Comparison of ENCODE assay signal across 9 cellular contexts in genomic region chr6:11263185-11263817, GRCh38. TPM values are rescaled to one million over a fixed set of nuclear protein-coding genes. Genes with fewer than 3 reads are reported as not detected.
DNase-seq lines count a peak whose midpoint lies in the region; ATAC-seq and TF ChIP-seq lines count a peak whose summit lies in the region.
"Had no signal": no experiment of that assay in that cellular context is flagged by ENCODE, and none has a peak within 500 bp of the region (broad histone marks: within the 10 kb centered on the region; RNA-seq: fewer than 3 reads in every experiment).

No MANE protein-coding gene starts in this region.

- WGBS in gastroesophageal sphincter (ENCODE audit: low coverage in 1 of 2), 2 donors: 17 to 60% methylated on average over 1 to 5 of the region's 5 CpGs
- no CpG with 5 or more reads among the region's 5 CpGs for WGBS in trophoblast cell (ENCODE audit: extremely low coverage, insufficient coverage, insufficient read length)

- intact Hi-C loops in activated T-helper 1 cell treated with anti-CD3 and anti-CD28 coated beads, Interleukin-12 subunit alpha, Interleukin-12 subunit beta, Interleukin-2, Interleukin-4 antibody, amounts not matched to agents 30 ng/mL and 10 ng/mL and 1 ng/mL, durations not matched to agents 14 hours and 24 hours and 36 hours (cut with micrococcal nuclease): no loop called here

- no peak overlapping the region for H2AK5ac ChIP-seq in trophoblast cell (ENCODE audit: low read length)

- H2AFZ ChIP-seq in trophoblast cell (ENCODE audit: insufficient read depth, low read length, poor library complexity): no peak overlapping the region

- no peak overlapping the region for H4K91ac ChIP-seq in trophoblast cell (ENCODE audit: low read depth, low read length)

- H2BK120ac ChIP-seq in trophoblast cell (ENCODE audit: insufficient read depth, low read length, poor library complexity): peak overlapping the region; percentile 4

- H3K36me3 ChIP-seq in RWPE2 (ENCODE audit: low read depth) (no peaks in the 10 kb centered on the region), gastroesophageal sphincter (no peaks in the 10 kb centered on the region), trophoblast cell (ENCODE audit: control insufficient read depth in 1 of 2, insufficient read depth in 2 of 2, low read length in 2 of 2) (no peaks in the 10 kb centered on the region)

- peaks cover 10% of the 10 kb centered on the region for H3K79me1 ChIP-seq in trophoblast cell (ENCODE audit: low read length)

- no peak overlapping the region for H3K4me2 ChIP-seq in trophoblast cell (ENCODE audit: low read length)

- peaks cover 26% of the 10 kb centered on the region for H3K36me3 Mint-ChIP-seq in activated T-helper 1 cell treated with anti-CD3 and anti-CD28 coated beads, Interleukin-12 subunit alpha, Interleukin-12 subunit beta, Interleukin-2, Interleukin-4 antibody, amounts not matched to agents 30 ng/mL and 10 ng/mL and 1 ng/mL, durations not matched to agents 14 hours and 24 hours and 36 hours (ENCODE audit: low read depth)

- H3K4ac ChIP-seq in trophoblast cell (ENCODE audit: low read depth, low read length): no peak overlapping the region

- H3K79me2 ChIP-seq in trophoblast cell (ENCODE audit: control insufficient read depth, insufficient read depth, low read length, poor library complexity): no peaks in the 10 kb centered on the region

- peak; percentile 10 for DNase-seq in DMS53 treated with DMSO at 0.1 percent for 48 hours (lab: John Stamatoyannopoulos, UW; ENCODE audit: unreplicated experiment)
- no peak for DNase-seq in RWPE2 (ENCODE audit: low spot score)
- DNase-seq in trophoblast cell: peak; percentile 66 to 81
- DNase-seq in NOMO-1 treated with dmso at 0.1 percent for 144 hours (lab: John Stamatoyannopoulos, UW; ENCODE audit: unreplicated experiment): no peak
- no peak for DNase-seq in activated T-helper 1 cell treated with anti-CD3 and anti-CD28 coated beads, Interleukin-12 subunit alpha, Interleukin-12 subunit beta, Interleukin-2, Interleukin-4 antibody, amounts not matched to agents 30 ng/mL and 10 ng/mL and 1 ng/mL, durations not matched to agents 14 hours and 24 hours and 36 hours (ENCODE audit: low spot score)
- DNase-seq: NCI-H524 treated with DMSO at 0.1 percent for 48 hours had no signal

- TF ChIP-seq CTCF in RWPE2 (IDR thresholded peaks at IDR 0.05; ENCODE audit: poor library complexity, severe bottlenecking) (no peak), gastroesophageal sphincter (IDR thresholded peaks at IDR 0.05) (no peak)

- TF ChIP-seq EP300 in gastroesophageal sphincter (IDR thresholded peaks at IDR 0.05): no peak

- no peak overlapping the region for H4K12ac ChIP-seq in trophoblast cell (ENCODE audit: low read depth, low read length)

- no peak overlapping the region for H3K27ac Mint-ChIP-seq in activated T-helper 1 cell treated with anti-CD3 and anti-CD28 coated beads, Interleukin-12 subunit alpha, Interleukin-12 subunit beta, Interleukin-2, Interleukin-4 antibody, amounts not matched to agents 30 ng/mL and 10 ng/mL and 1 ng/mL, durations not matched to agents 14 hours and 24 hours and 36 hours

- H3K4me1 ChIP-seq in RWPE2 (ENCODE audit: insufficient read depth, poor library complexity, severe bottlenecking) (no peaks in the 10 kb centered on the region), gastroesophageal sphincter (peaks cover 0 to 24% (median 4%) of the 10 kb centered on the region in 3 donors), trophoblast cell (ENCODE audit: control insufficient read depth in 1 of 2, insufficient read depth in 2 of 2, low read length in 2 of 2) (peaks cover 7 to 8% of the 10 kb centered on the region in 2 experiments)

- H3K4me3 ChIP-seq in RWPE2 (ENCODE audit: severe bottlenecking) (no peak overlapping the region), gastroesophageal sphincter (no peak overlapping the region), trophoblast cell (ENCODE audit: low read depth, low read length) (no peak overlapping the region)

- H3K9me3 ChIP-seq in RWPE2 (ENCODE audit: severe bottlenecking) (no peaks in the 10 kb centered on the region), gastroesophageal sphincter (no peaks in the 10 kb centered on the region), trophoblast cell (ENCODE audit: insufficient read depth, low read depth, low read length) (no peaks in the 10 kb centered on the region)

- ATAC-seq in RWPE2 (ENCODE audit: low read depth) (peak; percentile 44; the same call in 2 of the 3 replicates), gastroesophageal sphincter (peak; percentile 87), GM21825 (IDR thresholded peaks at IDR 0.05; ENCODE audit: unreplicated experiment) (no peak), GM18861 (IDR thresholded peaks at IDR 0.05; ENCODE audit: unreplicated experiment) (no peak)

- TF ChIP-seq POLR2A in gastroesophageal sphincter (IDR thresholded peaks at IDR 0.05): no peak

- H2BK5ac ChIP-seq in trophoblast cell (ENCODE audit: low read depth, low read length, poor library complexity): peak overlapping the region; percentile 37

- H3K14ac ChIP-seq in trophoblast cell (ENCODE audit: low read length): no peak overlapping the region

- no peaks in the 10 kb centered on the region for H3K27me3 Mint-ChIP-seq in activated T-helper 1 cell treated with anti-CD3 and anti-CD28 coated beads, Interleukin-12 subunit alpha, Interleukin-12 subunit beta, Interleukin-2, Interleukin-4 antibody, amounts not matched to agents 30 ng/mL and 10 ng/mL and 1 ng/mL, durations not matched to agents 14 hours and 24 hours and 36 hours (ENCODE audit: insufficient read depth)

- H3K23ac ChIP-seq in trophoblast cell (ENCODE audit: low read length): no peak overlapping the region

- no peak overlapping the region for H3K18ac ChIP-seq in trophoblast cell (ENCODE audit: low read length)

- H3K27ac ChIP-seq in RWPE2 (ENCODE audit: poor library complexity, severe bottlenecking) (no peak overlapping the region), gastroesophageal sphincter (peak overlapping the region; percentile 49 to 70 (median 60)), trophoblast cell (ENCODE audit: low read depth, low read length) (no peak overlapping the region)

- H3K4me1 Mint-ChIP-seq in activated T-helper 1 cell treated with anti-CD3 and anti-CD28 coated beads, Interleukin-12 subunit alpha, Interleukin-12 subunit beta, Interleukin-2, Interleukin-4 antibody, amounts not matched to agents 30 ng/mL and 10 ng/mL and 1 ng/mL, durations not matched to agents 14 hours and 24 hours and 36 hours (ENCODE audit: low read depth): peaks cover 54% of the 10 kb centered on the region

- no peak overlapping the region for H2BK12ac ChIP-seq in trophoblast cell (ENCODE audit: low read length)

- no peak overlapping the region for H3K9ac ChIP-seq in trophoblast cell (ENCODE audit: low read length)

- no peak overlapping the region for H4K8ac ChIP-seq in trophoblast cell (ENCODE audit: low read depth, low read length)

- H3K27me3 ChIP-seq in RWPE2 (ENCODE audit: insufficient read depth, poor library complexity, severe bottlenecking) (no peaks in the 10 kb centered on the region), gastroesophageal sphincter (no peaks in the 10 kb centered on the region), trophoblast cell (ENCODE audit: insufficient read depth, low read length) (no peaks in the 10 kb centered on the region)

- H3K4me3 Mint-ChIP-seq in activated T-helper 1 cell treated with anti-CD3 and anti-CD28 coated beads, Interleukin-12 subunit alpha, Interleukin-12 subunit beta, Interleukin-2, Interleukin-4 antibody, amounts not matched to agents 30 ng/mL and 10 ng/mL and 1 ng/mL, durations not matched to agents 14 hours and 24 hours and 36 hours: no peak overlapping the region

- no peaks in the 10 kb centered on the region for H3K9me3 Mint-ChIP-seq in activated T-helper 1 cell treated with anti-CD3 and anti-CD28 coated beads, Interleukin-12 subunit alpha, Interleukin-12 subunit beta, Interleukin-2, Interleukin-4 antibody, amounts not matched to agents 30 ng/mL and 10 ng/mL and 1 ng/mL, durations not matched to agents 14 hours and 24 hours and 36 hours

RNA-seq across cellular contexts. Expression of gene NEDD9, which starts 30.8 kb away (rescaled TPM):
- total RNA-seq in gastroesophageal sphincter: 10 to 100 TPM; 13.1 to 42.7 (median 26.7) TPM
- polyA plus RNA-seq in trophoblast cell (2013): 46.4 and 47.9 TPM in 2 replicates
- 53.2 and 62.1 TPM in 2 replicates for total RNA-seq in activated T-helper 1 cell treated with anti-CD3 and anti-CD28 coated beads, Interleukin-12 subunit alpha, Interleukin-12 subunit beta, Interleukin-2, Interleukin-4 antibody, amounts not matched to agents 30 ng/mL and 10 ng/mL and 1 ng/mL, durations not matched to agents 14 hours and 24 hours and 36 hours

Comparison
In these comparisons a context has a peak if more than half of its experiments do, and no peak if none do; other contexts are left out.
1. DNase-seq: peak in DMS53 treated with DMSO at 0.1 percent for 48 hours (single experiment) and trophoblast cell (2 of 2); none in RWPE2 (single experiment), NOMO-1 treated with dmso at 0.1 percent for 144 hours (single experiment) and activated T-helper 1 cell treated with anti-CD3 and anti-CD28 coated beads, Interleukin-12 subunit alpha, Interleukin-12 subunit beta, Interleukin-2, Interleukin-4 antibody, amounts not matched to agents 30 ng/mL and 10 ng/mL and 1 ng/mL, durations not matched to agents 14 hours and 24 hours and 36 hours (single experiment).
2. ATAC-seq: peak in RWPE2 (single experiment) and gastroesophageal sphincter (single experiment); none in GM21825 (single experiment) and GM18861 (single experiment).
3. H3K27ac ChIP-seq: peak in gastroesophageal sphincter (4 of 4); none in RWPE2 (single experiment) and trophoblast cell (single experiment).